ENCODE assay signal across 9 cellular contexts in the genomic region with DNA sequence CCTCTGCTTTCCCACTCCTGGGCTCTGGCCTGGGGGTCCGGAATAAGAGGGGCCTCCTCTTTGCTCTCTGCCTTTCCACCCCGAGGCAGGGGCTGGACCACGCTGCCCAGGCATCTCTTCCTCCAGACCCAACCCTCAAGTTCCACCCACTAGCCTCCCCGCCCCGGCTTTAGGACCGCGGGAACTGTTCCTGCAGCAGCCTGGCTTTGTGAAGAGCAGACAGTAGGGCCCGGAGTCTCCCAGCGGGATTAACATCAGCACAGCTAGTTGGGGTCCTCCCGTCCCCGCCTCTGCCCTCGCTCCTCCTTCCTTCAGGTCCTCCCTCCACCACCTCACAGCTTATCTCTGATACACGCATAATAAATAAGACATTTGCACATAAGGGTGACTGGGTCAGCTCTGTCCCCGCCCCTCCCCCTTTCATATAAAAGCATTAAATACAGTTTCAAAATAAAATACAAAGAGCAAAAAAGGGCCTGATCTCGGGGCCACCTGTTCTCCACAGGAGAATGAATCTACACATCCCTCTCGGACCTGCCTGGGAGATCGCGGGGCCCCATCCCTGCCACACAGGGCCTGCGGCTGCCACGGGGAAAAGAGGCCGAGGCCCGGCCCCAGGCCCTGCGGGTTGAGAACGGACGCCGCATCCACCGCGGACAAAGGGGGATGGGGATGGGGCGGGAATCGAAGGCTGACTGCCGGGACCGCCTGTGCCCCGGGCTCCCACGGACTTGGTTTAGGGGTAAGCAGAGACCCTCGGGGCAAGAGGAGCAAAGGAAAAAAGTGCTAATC. TPM values are rescaled to one million over a fixed set of nuclear protein-coding genes. Genes with fewer than 3 reads are reported as not detected.
DNase-seq lines count a peak whose midpoint lies in the region; TF ChIP-seq lines count a peak whose summit lies in the region.
"Had no signal": no experiment of that assay in that cellular context is flagged by ENCODE, and none has a peak within 500 bp of the region (broad histone marks: within the 10 kb centered on the region; RNA-seq: fewer than 3 reads in every experiment).

No MANE protein-coding gene starts in this region.

- peaks cover 9 to 58% (median 33%) of the 10 kb centered on the region in 4 donors for H3K4me1 ChIP-seq in liver (ENCODE audit: control insufficient read depth in 4 of 4, insufficient read depth in 4 of 4, low read length in 3 of 4)
- peaks cover 23% of the 10 kb centered on the region for H3K4me1 ChIP-seq in testis

- TF ChIP-seq POLR2A in testis (IDR thresholded peaks at IDR 0.05) = no peak

- H3K36me3 ChIP-seq in liver (ENCODE audit: control insufficient read depth in 4 of 4, insufficient read depth in 3 of 4, low read depth in 1 of 4, low read length in 3 of 4) (peaks cover 0 to 5% (median 2%) of the 10 kb centered on the region in 4 donors), testis (ENCODE audit: low read depth, missing control alignments) (no peaks in the 10 kb centered on the region)

- H3K9me3 ChIP-seq in liver (ENCODE audit: control insufficient read depth in 4 of 4, low read length in 3 of 4) (no peaks in the 10 kb centered on the region), testis (no peaks in the 10 kb centered on the region)

- DNase-seq in NCI-H2227 (lab: John Stamatoyannopoulos, UW; ENCODE audit: unreplicated experiment) (peak; percentile 87), ecto neural progenitor cell (ENCODE audit: low spot score) (peak; percentile 86), testis (no peak), NCI-H1436 treated with DMSO at 0.1 percent for 48 hours (lab: John Stamatoyannopoulos, UW) (no peak), NCI-H1092 treated with DMSO at 0.1 percent for 48 hours (lab: John Stamatoyannopoulos, UW) (no peak)
- no peak for DNase-seq in activated CD4-positive, CD25-positive, alpha-beta regulatory T cell (lab: John Stamatoyannopoulos, UW)
- DNase-seq: effector memory CD8-positive, alpha-beta T cell; Kasumi-1 had no signal

- intact Hi-C loops in testis (cut with DNase I; ENCODE audit: low total_unique reads) = loop anchor here (10.0 kb wide), 1 partner anchor 183 kb away; no protein-coding TSS in a partner anchor

- TF ChIP-seq RAD21 in liver (IDR thresholded peaks at IDR 0.05) = no peak

- H3K4me3 ChIP-seq in liver (ENCODE audit: low read depth in 1 of 3, low read length in 3 of 3) (peak overlapping the region in 2 of 3 donors; percentile 71 to 74), testis (peak overlapping the region; percentile 49 to 56)

- peak overlapping the region in 1 of 2 donors; percentile 37 for H3K9ac ChIP-seq in liver (ENCODE audit: low read depth in 1 of 2, low read length in 2 of 2)

- 56% methylated on average over 35 of the region's 35 CpGs for WGBS in liver
- 38 to 44% methylated on average over 35 of the region's 35 CpGs for WGBS in testis, 2 donors

- TF ChIP-seq CTCF in liver (IDR thresholded peaks at IDR 0.05; ENCODE audit: low read depth, low read length, missing input control) (no peak), testis (IDR thresholded peaks at IDR 0.05) (no peak)

- H3K27me3 ChIP-seq in liver (ENCODE audit: control insufficient read depth in 4 of 4, insufficient read depth in 4 of 4, low read length in 3 of 4) = no peaks in the 10 kb centered on the region
- H3K27me3 ChIP-seq in testis = no peaks in the 10 kb centered on the region

- peak overlapping the region in 1 of 2 donors; percentile 98 for H3K27ac ChIP-seq in liver (ENCODE audit: low read depth in 1 of 2, low read length in 2 of 2)
- H3K27ac ChIP-seq in testis = peak overlapping the region in 1 of 2 donors; percentile 15

TF ChIP-seq in liver, 16 proteins besides CTCF, POLR2A, EP300 and RAD21:
- TF ChIP-seq EGR1 (IDR thresholded peaks at IDR 0.05; ENCODE audit: low read depth in 2 of 2) = no peak
- TF ChIP-seq, protein P1, sequence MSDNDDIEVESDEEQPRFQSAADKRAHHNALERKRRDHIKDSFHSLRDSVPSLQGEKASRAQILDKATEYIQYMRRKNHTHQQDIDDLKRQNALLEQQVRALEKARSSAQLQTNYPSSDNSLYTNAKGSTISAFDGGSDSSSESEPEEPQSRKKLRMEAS (IDR thresholded peaks at IDR 0.05) = no peak
- no peak for TF ChIP-seq FOXA1 (IDR thresholded peaks at IDR 0.05)
- TF ChIP-seq, protein P2, sequence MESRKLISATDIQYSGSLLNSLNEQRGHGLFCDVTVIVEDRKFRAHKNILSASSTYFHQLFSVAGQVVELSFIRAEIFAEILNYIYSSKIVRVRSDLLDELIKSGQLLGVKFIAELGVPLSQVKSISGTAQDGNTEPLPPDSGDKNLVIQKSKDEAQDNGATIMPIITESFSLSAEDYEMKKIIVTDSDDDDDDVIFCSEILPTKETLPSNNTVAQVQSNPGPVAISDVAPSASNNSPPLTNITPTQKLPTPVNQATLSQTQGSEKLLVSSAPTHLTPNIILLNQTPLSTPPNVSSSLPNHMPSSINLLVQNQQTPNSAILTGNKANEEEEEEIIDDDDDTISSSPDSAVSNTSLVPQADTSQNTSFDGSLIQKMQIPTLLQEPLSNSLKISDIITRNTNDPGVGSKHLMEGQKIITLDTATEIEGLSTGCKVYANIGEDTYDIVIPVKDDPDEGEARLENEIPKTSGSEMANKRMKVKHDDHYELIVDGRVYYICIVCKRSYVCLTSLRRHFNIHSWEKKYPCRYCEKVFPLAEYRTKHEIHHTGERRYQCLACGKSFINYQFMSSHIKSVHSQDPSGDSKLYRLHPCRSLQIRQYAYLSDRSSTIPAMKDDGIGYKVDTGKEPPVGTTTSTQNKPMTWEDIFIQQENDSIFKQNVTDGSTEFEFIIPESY (IDR thresholded peaks at IDR 0.05) = no peak
- no peak for TF ChIP-seq HNF4A (conservative IDR thresholded peaks at IDR 0.05)
- TF ChIP-seq, protein P3, sequence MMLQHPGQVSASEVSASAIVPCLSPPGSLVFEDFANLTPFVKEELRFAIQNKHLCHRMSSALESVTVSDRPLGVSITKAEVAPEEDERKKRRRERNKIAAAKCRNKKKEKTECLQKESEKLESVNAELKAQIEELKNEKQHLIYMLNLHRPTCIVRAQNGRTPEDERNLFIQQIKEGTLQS (IDR thresholded peaks at IDR 0.05) = no peak
- TF ChIP-seq RXRA (IDR thresholded peaks at IDR 0.05) = no peak
- no peak for TF ChIP-seq GABPA (IDR thresholded peaks at IDR 0.05 in 1 of 2, conservative IDR thresholded peaks at IDR 0.05 in 1 of 2)
- TF ChIP-seq NR2F2 (IDR thresholded peaks at IDR 0.05) = no peak
- no peak for TF ChIP-seq SP1 (IDR thresholded peaks at IDR 0.05)
- TF ChIP-seq FOXA2 (IDR thresholded peaks at IDR 0.05) = no peak
- TF ChIP-seq, protein P4, sequence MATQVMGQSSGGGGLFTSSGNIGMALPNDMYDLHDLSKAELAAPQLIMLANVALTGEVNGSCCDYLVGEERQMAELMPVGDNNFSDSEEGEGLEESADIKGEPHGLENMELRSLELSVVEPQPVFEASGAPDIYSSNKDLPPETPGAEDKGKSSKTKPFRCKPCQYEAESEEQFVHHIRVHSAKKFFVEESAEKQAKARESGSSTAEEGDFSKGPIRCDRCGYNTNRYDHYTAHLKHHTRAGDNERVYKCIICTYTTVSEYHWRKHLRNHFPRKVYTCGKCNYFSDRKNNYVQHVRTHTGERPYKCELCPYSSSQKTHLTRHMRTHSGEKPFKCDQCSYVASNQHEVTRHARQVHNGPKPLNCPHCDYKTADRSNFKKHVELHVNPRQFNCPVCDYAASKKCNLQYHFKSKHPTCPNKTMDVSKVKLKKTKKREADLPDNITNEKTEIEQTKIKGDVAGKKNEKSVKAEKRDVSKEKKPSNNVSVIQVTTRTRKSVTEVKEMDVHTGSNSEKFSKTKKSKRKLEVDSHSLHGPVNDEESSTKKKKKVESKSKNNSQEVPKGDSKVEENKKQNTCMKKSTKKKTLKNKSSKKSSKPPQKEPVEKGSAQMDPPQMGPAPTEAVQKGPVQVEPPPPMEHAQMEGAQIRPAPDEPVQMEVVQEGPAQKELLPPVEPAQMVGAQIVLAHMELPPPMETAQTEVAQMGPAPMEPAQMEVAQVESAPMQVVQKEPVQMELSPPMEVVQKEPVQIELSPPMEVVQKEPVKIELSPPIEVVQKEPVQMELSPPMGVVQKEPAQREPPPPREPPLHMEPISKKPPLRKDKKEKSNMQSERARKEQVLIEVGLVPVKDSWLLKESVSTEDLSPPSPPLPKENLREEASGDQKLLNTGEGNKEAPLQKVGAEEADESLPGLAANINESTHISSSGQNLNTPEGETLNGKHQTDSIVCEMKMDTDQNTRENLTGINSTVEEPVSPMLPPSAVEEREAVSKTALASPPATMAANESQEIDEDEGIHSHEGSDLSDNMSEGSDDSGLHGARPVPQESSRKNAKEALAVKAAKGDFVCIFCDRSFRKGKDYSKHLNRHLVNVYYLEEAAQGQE (IDR thresholded peaks at IDR 0.05) = no peak
- TF ChIP-seq HNF4G (IDR thresholded peaks at IDR 0.05) = no peak

RNA-seq across cellular contexts. Expression of a gene that starts 6.5 kb away (rescaled TPM):
- total RNA-seq in liver = 10 to 100 TPM in 1 of 2 donors, 1 to 10 TPM in 1; 8.4 to 12.1 TPM
- 1 to 10 TPM; 1.7 to 5.2 TPM for polyA plus RNA-seq in liver
- 10 to 100 TPM; 19.5 to 31.0 TPM for total RNA-seq in testis
- 12.0 TPM for polyA plus RNA-seq in testis (ENCODE audit: insufficient read depth, low read depth, low replicate concordance)

RNA-seq across cellular contexts. Expression of a gene that starts 51.2 kb away (rescaled TPM):
- total RNA-seq in liver = 1 to 10 TPM; 3.2 to 3.8 TPM
- 1 to 10 TPM in 1 of 2 donors, under 1 TPM in 1; 0.42 to 2.6 TPM for polyA plus RNA-seq in liver
- total RNA-seq in testis = 10 to 100 TPM; 38.6 to 45.1 TPM
- 71.6 TPM for polyA plus RNA-seq in testis (ENCODE audit: insufficient read depth, low read depth, low replicate concordance)

Comparison
In these comparisons a context has a peak if more than half of its experiments do, and no peak if none do; other contexts are left out.
1. DNase-seq: peak in NCI-H2227 (single experiment) and ecto neural progenitor cell (single experiment); none in testis (single experiment), activated CD4-positive, CD25-positive, alpha-beta regulatory T cell (0 of 4), NCI-H1436 treated with DMSO at 0.1 percent for 48 hours (single experiment) and NCI-H1092 treated with DMSO at 0.1 percent for 48 hours (single experiment).
2. RNA of a gene that starts 51.2 kb away (total RNA-seq): 38.6 to 45.1 TPM in testis; 3.2 to 3.8 TPM in liver; every median in the first group is over 4 times any median in the second.